Comparison of ENCODE assay signal across 28 cellular contexts in the genomic region with DNA sequence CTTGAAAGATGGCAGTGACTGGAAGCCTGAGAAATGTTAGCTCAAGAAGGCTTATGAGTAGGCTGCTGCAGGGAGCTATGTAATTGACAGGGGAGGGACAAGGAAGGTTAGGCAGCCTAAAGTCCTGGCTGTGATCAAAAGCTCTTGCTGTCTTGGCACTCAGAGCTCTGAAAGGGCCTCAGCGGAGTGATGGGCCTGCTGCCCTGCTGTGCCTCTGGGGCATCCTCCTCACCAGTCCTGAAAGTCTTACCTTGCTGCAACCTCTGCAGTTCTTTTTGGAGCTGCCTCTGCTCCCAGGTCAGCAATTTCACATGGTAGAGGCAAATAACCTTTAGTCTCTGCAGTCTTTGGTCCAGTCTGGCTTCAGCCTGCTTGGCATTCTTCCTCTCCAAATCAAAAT. TPM values are rescaled to one million over a fixed set of nuclear protein-coding genes. Genes with fewer than 3 reads are reported as not detected.
"Had no signal": no experiment of that assay in that cellular context is flagged by ENCODE, and none has a peak within 500 bp of the region (broad histone marks: within the 10 kb centered on the region; RNA-seq: fewer than 3 reads in every experiment).

No MANE protein-coding gene starts in this region.

- ATAC-seq: activated CD4-positive, alpha-beta T cell treated with anti-CD3 and anti-CD28 coated beads for 36 hours; activated naive CD4-positive, alpha-beta T cell treated with anti-CD3 and anti-CD28 coated beads, Interleukin-2, amount 50 U/mL, for 72 hours; activated T-helper 17 cell treated with anti-CD3 and anti-CD28 coated beads, Interleukin-2, amount 50 U/mL, for 72 hours; effector memory CD8-positive, alpha-beta T cell; heart right ventricle; natural killer cell treated with Interleukin-12 subunit alpha and Interleukin-12 subunit beta and Interleukin-15 and Interleukin-18, amount 100 ng/mL, for 72 hours; pancreas; psoas muscle; right cardiac atrium; stimulated activated effector memory CD8-positive, alpha-beta T cell treated with anti-CD3 and anti-CD28 coated beads, Interleukin-12 subunit alpha, Interleukin-12 subunit beta, amount 100 ng/mL, for 72 hours; stimulated activated naive CD8-positive, alpha-beta T cell treated with anti-CD3 and anti-CD28 coated beads, Interleukin-15, amount 100 ng/mL, for 72 hours had no signal

- H3K27ac ChIP-seq: dorsolateral prefrontal cortex, esophagus squamous epithelium, heart right ventricle, left ventricle myocardium inferior, neutrophil, pancreas, psoas muscle, vagina had no signal

- H3K4me1 ChIP-seq: pancreas, psoas muscle, vagina had no signal

- H3K36me3 ChIP-seq: esophagus squamous epithelium, heart right ventricle, left ventricle myocardium inferior, neutrophil, pancreas, vagina had no signal

- DNase-seq: activated B cell treated with CpG ODN at 0.5 μM for 24 hours; activated CD4-positive, alpha-beta T cell treated with anti-CD3 and anti-CD28 coated beads for 36 hours; activated CD4-positive, alpha-beta T cell treated with anti-CD3 and anti-CD28 coated beads, Interleukin-2, amount 50 U/mL, for 4 hours; activated CD8-positive, alpha-beta memory T cell treated with anti-CD3 and anti-CD28 coated beads for 24 hours; activated CD8-positive, alpha-beta memory T cell treated with anti-CD3 and anti-CD28 coated beads, Interleukin-2, amount 50 U/mL, for 4 hours; activated T-cell treated with anti-CD3 and anti-CD28 coated beads, Interleukin-2, amount 50 U/mL, for 24 hours; central memory CD4-positive, alpha-beta T cell; dorsolateral prefrontal cortex; effector memory CD8-positive, alpha-beta T cell; esophagus squamous epithelium; heart right ventricle; left ventricle myocardium inferior; pancreas; psoas muscle; right cardiac atrium; stimulated activated CD4-positive, alpha-beta T cell treated with anti-CD3 and anti-CD28 coated beads, Interleukin-12 subunit alpha, Interleukin-12 subunit beta, amount 100 ng/mL, for 4 hours; stimulated activated naive CD8-positive, alpha-beta T cell treated with anti-CD3 and anti-CD28 coated beads, Interleukin-15, amount 100 ng/mL, for 72 hours; T-helper 9 cell; trophoblast cell had no signal

- H3K27me3 ChIP-seq: esophagus squamous epithelium, heart right ventricle, vagina had no signal

- H3K9me3 ChIP-seq: esophagus squamous epithelium, heart right ventricle, left ventricle myocardium inferior, neutrophil, pancreas, psoas muscle, vagina had no signal

- H3K4me3 ChIP-seq: dorsolateral prefrontal cortex, esophagus squamous epithelium, heart right ventricle, left ventricle myocardium inferior, pancreas, psoas muscle, vagina had no signal

RNA-seq across cellular contexts. Expression of a gene that starts 1.8 kb away (rescaled TPM):
- total RNA-seq: activated B cell treated with CpG ODN at 0.5 μM for 24 hours; activated CD4-positive, alpha-beta T cell treated with anti-CD3 and anti-CD28 coated beads for 36 hours; activated naive CD4-positive, alpha-beta T cell treated with anti-CD3 and anti-CD28 coated beads, Interleukin-2, amount 50 U/mL, for 72 hours; activated T-helper 17 cell treated with anti-CD3 and anti-CD28 coated beads, Interleukin-2, amount 50 U/mL, for 72 hours; astrocyte; natural killer cell treated with Interleukin-12 subunit alpha and Interleukin-12 subunit beta and Interleukin-15 and Interleukin-18, amount 100 ng/mL, for 72 hours; pancreas; psoas muscle; T-helper 1 cell treated with Interleukin-12 subunit alpha and Interleukin-12 subunit beta and Interleukin-4 antibody, amounts not matched to agents 30 ng/mL and 1 ng/mL, for 36 hours; vagina had no signal
- polyA plus RNA-seq: adipose tissue, pancreas had no signal
